ENCODE assay signal across 15 cellular contexts in genomic region chr1:54982739-54983138, GRCh38. TPM values are rescaled to one million over a fixed set of nuclear protein-coding genes. Genes with fewer than 3 reads are reported as not detected.
A peak's percentile ranks its signal among the peaks of the same experiment; 100 is the strongest.
DNase-seq lines count a peak whose midpoint lies in the region; TF ChIP-seq lines count a peak whose summit lies in the region.
"Had no signal": no experiment of that assay in that cellular context is flagged by ENCODE, and none has a peak within 500 bp of the region (broad histone marks: within the 10 kb centered on the region; RNA-seq: fewer than 3 reads in every experiment).

No MANE protein-coding gene starts in this region.

- H3K4me3 ChIP-seq in HEK293 (ENCODE audit: low read depth, low read length) (no peak overlapping the region), mammary epithelial cell (replicated peaks in 1 of 3; ENCODE audit: insufficient read depth in 1 of 3, low read depth in 2 of 3, low read length in 3 of 3) (no peak overlapping the region)
- H3K4me3 ChIP-seq: gastroesophageal sphincter had no signal

- no peak overlapping the region for H3K4me3 Mint-ChIP-seq in neural crest cell
- H3K4me3 Mint-ChIP-seq: IgD-negative memory B cell had no signal

- H3K27me3 ChIP-seq in mammary epithelial cell (ENCODE audit: insufficient read depth, low read length) = no peaks in the 10 kb centered on the region

- H3K27ac Mint-ChIP-seq in neural crest cell (ENCODE audit: unreplicated experiment) = no peak overlapping the region

- dilution Hi-C loops in mammary epithelial cell (cut with HindIII; ENCODE audit: low sequenced_read_pairs) = no loop called here

- no peaks in the 10 kb centered on the region for H3K36me3 Mint-ChIP-seq in neural crest cell (ENCODE audit: low read depth)
- H3K36me3 Mint-ChIP-seq: IgD-negative memory B cell had no signal

- TF ChIP-seq CTCF in HEK293 (tag by site-specific recombination; IDR thresholded peaks at IDR 0.05) (0 out of 2 replicates have a peak, but pooled peaks have one; percentile 9), neural crest cell (conservative IDR thresholded peaks at IDR 0.05) (peak; percentile 34), mammary epithelial cell (conservative IDR thresholded peaks at IDR 0.05 in 1 of 2, IDR thresholded peaks at IDR 0.05 in 1 of 2; ENCODE audit: extremely low read depth in 1 of 2, insufficient read depth in 1 of 2, low read depth in 1 of 2, low read length in 2 of 2) (no peak)

- no peaks in the 10 kb centered on the region for H4K20me1 ChIP-seq in mammary epithelial cell (ENCODE audit: insufficient read depth, low read length)

- H3K79me2 ChIP-seq in mammary epithelial cell (ENCODE audit: insufficient read depth, low read length) = no peaks in the 10 kb centered on the region
- H3K79me2 ChIP-seq: parathyroid adenoma had no signal

- no peaks in the 10 kb centered on the region for H3K4me1 Mint-ChIP-seq in neural crest cell

- no peak overlapping the region for H3K27ac ChIP-seq in HEK293 (ENCODE audit: extremely low read depth, low read depth, low read length)
- no peak overlapping the region for H3K27ac ChIP-seq in mammary epithelial cell (ENCODE audit: insufficient read depth, low read depth, low read length)
- H3K27ac ChIP-seq: gastroesophageal sphincter, parathyroid adenoma had no signal

- H2AFZ ChIP-seq in mammary epithelial cell (ENCODE audit: low read depth, low read length) = no peak overlapping the region
- H2AFZ ChIP-seq: parathyroid adenoma had no signal

- H3K9me3 ChIP-seq in HEK293 (ENCODE audit: control insufficient read depth, insufficient read depth, low read depth, low read length) = no peaks in the 10 kb centered on the region
- no peaks in the 10 kb centered on the region for H3K9me3 ChIP-seq in mammary epithelial cell (replicated peaks; ENCODE audit: insufficient read depth, low read length)
- H3K9me3 ChIP-seq: gastroesophageal sphincter had no signal

- H3K27me3 Mint-ChIP-seq in neural crest cell (ENCODE audit: low read depth) = peaks cover 67% of the 10 kb centered on the region

- CTCF ChIA-PET in HEK293 (lab: Yijun Ruan, JAX) (interaction anchor here (0.6 to 1.3 kb wide), 3 partner anchors 14 to 38 kb away, joined by 3 to 8 read pairs (median 3); no protein-coding TSS in a partner anchor), mammary epithelial cell (lab: Charles Lee; ENCODE audit: low non-redundant PET) (no interaction called here)

- BruUV-seq in mammary epithelial cell (replicated peaks; lab: Mats Ljungman, UMichigan) = no TSS peak

- no peaks in the 10 kb centered on the region for H3K36me3 ChIP-seq in HEK293 (ENCODE audit: control insufficient read depth in 2 of 2, insufficient read depth in 1 of 2, low read length in 2 of 2)
- H3K36me3 ChIP-seq in mammary epithelial cell (ENCODE audit: insufficient read depth, low read length) = no peaks in the 10 kb centered on the region
- H3K36me3 ChIP-seq: gastroesophageal sphincter had no signal

- no peak overlapping the region for H3K9ac ChIP-seq in mammary epithelial cell (ENCODE audit: insufficient read depth, low read length)
- H3K9ac ChIP-seq: parathyroid adenoma had no signal

- in situ Hi-C loops in mammary epithelial cell (cut with MboI; ENCODE audit: low sequenced_read_pairs in 2 of 2) = no loop called here

- H3K4me1 ChIP-seq in HEK293 (ENCODE audit: control insufficient read depth, insufficient read depth, low read length) (peaks cover 5% of the 10 kb centered on the region; the same call in 1 of the 2 replicates), mammary epithelial cell (ENCODE audit: insufficient read depth, low read length) (peaks cover 16% of the 10 kb centered on the region)

- no peaks in the 10 kb centered on the region for H3K9me3 Mint-ChIP-seq in neural crest cell
- H3K9me3 Mint-ChIP-seq: IgD-negative memory B cell had no signal

- intact Hi-C loops in mammary epithelial cell (cut with micrococcal nuclease) = no loop called here

- H3K4me2 ChIP-seq in mammary epithelial cell (ENCODE audit: insufficient read depth, low read depth, low read length) = no peak overlapping the region

- peak; percentile 87 for DNase-seq in NCI-H146 treated with DMSO at 0.1 percent for 48 hours (lab: John Stamatoyannopoulos, UW; ENCODE audit: unreplicated experiment)
- peak; percentile 96 for DNase-seq in NCI-H82 (lab: John Stamatoyannopoulos, UW)
- no peak for DNase-seq in neural crest cell (ENCODE audit: low read depth, low spot score)
- DNase-seq in cerebellar cortex (ENCODE audit: low spot score) = no peak
- no peak for DNase-seq in hepatic stellate cell (ENCODE audit: low spot score)
- no peak for DNase-seq in mammary epithelial cell
- DNase-seq: activated naive CD4-positive, alpha-beta T cell treated with anti-CD3 and anti-CD28 coated beads, Interleukin-2, amount 50 U/mL, for 16 hours; NCI-H446 treated with DMSO at 0.1 percent for 48 hours; Right ventricle myocardium superior had no signal

- POLR2A ChIA-PET in HEK293 (lab: Yijun Ruan, JAX) = no interaction called here

TF ChIP-seq in HEK293, 187 proteins besides CTCF, POLR2A, EP300 and RAD21 (continues in another document):
- TF ChIP-seq YY1 (tag by site-specific recombination; IDR thresholded peaks at IDR 0.05) (no peak), ZEB2 (tag by site-specific recombination; IDR thresholded peaks at IDR 0.05) (no peak), ZNF239 (tag by site-specific recombination; IDR thresholded peaks at IDR 0.05) (no peak), ZNF426 (tag by site-specific recombination; IDR thresholded peaks at IDR 0.05) (no peak), ZNF843 (tag by site-specific recombination; IDR thresholded peaks at IDR 0.05) (no peak), ZNF555 (tag by site-specific recombination; conservative IDR thresholded peaks at IDR 0.05) (no peak), ZNF488 (tag by site-specific recombination; IDR thresholded peaks at IDR 0.05) (no peak), ZNF768 (tag by site-specific recombination; IDR thresholded peaks at IDR 0.05) (no peak), ZSCAN30 (tag by site-specific recombination; IDR thresholded peaks at IDR 0.05) (no peak), ZNF600 (tag by site-specific recombination; IDR thresholded peaks at IDR 0.05) (0 out of 2 replicates have a peak, but pooled peaks have one; percentile 28), KLF10 (tag by site-specific recombination; IDR thresholded peaks at IDR 0.05) (no peak), ZNF335 (tag by site-specific recombination; conservative IDR thresholded peaks at IDR 0.05) (no peak), ZNF114 (tag by site-specific recombination; IDR thresholded peaks at IDR 0.05) (no peak), GLI2 (tag by site-specific recombination; IDR thresholded peaks at IDR 0.05; ENCODE audit: borderline replicate concordance, low read depth) (no peak), ZNF629 (tag by site-specific recombination; IDR thresholded peaks at IDR 0.05) (0 out of 2 replicates have a peak, but pooled peaks have one; percentile 14), SCRT2 (tag by site-specific recombination; IDR thresholded peaks at IDR 0.05) (peak; percentile 86), ZIC2 (tag by site-specific recombination; IDR thresholded peaks at IDR 0.05) (peak; percentile 45), MEIS1 (CRISPR knock-in tag; IDR thresholded peaks at IDR 0.05; ENCODE audit: borderline replicate concordance) (no peak), ZNF792 (tag by site-specific recombination; IDR thresholded peaks at IDR 0.05) (no peak), PATZ1 (tag by site-specific recombination; IDR thresholded peaks at IDR 0.05) (0 out of 2 replicates have a peak, but pooled peaks have one; percentile 16), ZNF266 (tag by site-specific recombination; IDR thresholded peaks at IDR 0.05; ENCODE audit: low read depth) (no peak), FEZF1 (tag by site-specific recombination; IDR thresholded peaks at IDR 0.05) (peak; percentile 86), ZNF23 (tag by site-specific recombination; IDR thresholded peaks at IDR 0.05; ENCODE audit: borderline replicate concordance) (no peak), ZNF433 (tag by site-specific recombination; IDR thresholded peaks at IDR 0.05; ENCODE audit: low read depth) (no peak), ZNF626 (tag by site-specific recombination; IDR thresholded peaks at IDR 0.05) (no peak), ZNF560 (tag by site-specific recombination; IDR thresholded peaks at IDR 0.05; ENCODE audit: borderline replicate concordance) (no peak), ZNF785 (tag by site-specific recombination; IDR thresholded peaks at IDR 0.05) (no peak)

RNA-seq across cellular contexts. Expression of gene TMEM61, which starts 2.3 kb away (rescaled TPM):
- total RNA-seq in neural crest cell = not detected in 2 replicates
- total RNA-seq in mammary epithelial cell = 1 to 10 TPM; 1.3 to 1.8 TPM
- 0.78 TPM for polyA plus RNA-seq in mammary epithelial cell
- 8.6 TPM for polyA minus RNA-seq in mammary epithelial cell
- total RNA-seq: mononuclear cell, temporal lobe had no signal
- polyA plus RNA-seq: IgD-negative memory B cell had no signal

RNA-seq across cellular contexts. Expression of gene BSND, which starts 16.0 kb away (rescaled TPM):
- total RNA-seq in neural crest cell (not detected in 2 replicates), mammary epithelial cell (not detected)
- polyA plus RNA-seq in mammary epithelial cell = not detected
- not detected for polyA minus RNA-seq in mammary epithelial cell
- total RNA-seq: gastroesophageal sphincter, mononuclear cell, Right ventricle myocardium superior, temporal lobe had no signal
- polyA plus RNA-seq: IgD-negative memory B cell had no signal

RNA-seq across cellular contexts. Expression of gene PCSK9, which starts 56.6 kb away (rescaled TPM):
- total RNA-seq in neural crest cell (23.7 and 24.1 TPM in 2 replicates), mammary epithelial cell (10 to 100 TPM in 1 of 2 donors, under 1 TPM in 1; 0.67 to 75.0 TPM)
- polyA plus RNA-seq in mammary epithelial cell = 52.1 TPM
- polyA minus RNA-seq in mammary epithelial cell = 39.9 TPM
- total RNA-seq: mononuclear cell, Right ventricle myocardium superior had no signal
- polyA plus RNA-seq: IgD-negative memory B cell had no signal

Comparison
In these comparisons a context has a peak if more than half of its experiments do, and no peak if none do; other contexts are left out.
1. CTCF ChIP-seq: peak in HEK293 (single experiment) and neural crest cell (single experiment); none in mammary epithelial cell (0 of 2).
2. DNase-seq: peak in NCI-H146 treated with DMSO at 0.1 percent for 48 hours (single experiment) and NCI-H82 (single experiment); none in neural crest cell (single experiment), cerebellar cortex (single experiment), hepatic stellate cell (single experiment) and mammary epithelial cell (single experiment).